In genomic region chr6:8830794-8831193, GRCh38 we compare ENCODE assay signal across 24 cellular contexts.
"Had no signal": no experiment of that assay in that cellular context is flagged by ENCODE, and none has a peak within 500 bp of the region (broad histone marks: within the 10 kb centered on the region; RNA-seq: fewer than 3 reads in every experiment).

No MANE protein-coding gene starts in this region.

- H2AFZ ChIP-seq: PC-9 had no signal

- H3K27me3 ChIP-seq: Peyer's patch, SJCRH30 had no signal

- H3K27ac ChIP-seq: PC-9, Peyer's patch, SJCRH30 had no signal

- DNase-seq: IMR-90, Karpas-422, KG1, NCI-H1048, NCI-H1105, NCI-H1417, NCI-H1436 treated with DMSO at 0.1 percent for 48 hours, NCI-H187, NCI-H2029, NCI-H2081 treated with DMSO at 0.1 percent for 48 hours, NCI-H2171, NCI-H226, NCI-H446 treated with DMSO at 0.1 percent for 48 hours, NCI-H510A treated with DMSO at 0.1 percent for 48 hours, NCI-H526, OCI-M1, PC-9, Peyer's patch, SHP77 treated with DMSO at 0.1 percent for 48 hours, SJCRH30, T-helper 1 cell, T-helper 17 cell had no signal

- ATAC-seq: Right ventricle myocardium inferior, SK-N-SH treated with all-trans-retinoic acid at 6 μM for 48 hours, T-helper 17 cell had no signal

- H3K9me3 ChIP-seq: Peyer's patch, SJCRH30 had no signal

- H3K4me1 ChIP-seq: Peyer's patch, SJCRH30 had no signal

- H3K36me3 ChIP-seq: Peyer's patch, SJCRH30 had no signal

- H3K4me3 ChIP-seq: PC-9, Peyer's patch, SJCRH30 had no signal

- H3K4me2 ChIP-seq: PC-9 had no signal
